ENCODE assay signal across 8 cellular contexts in genomic region chr18:55415258-55415871, GRCh38.
DNase-seq lines count a peak whose midpoint lies in the region; ATAC-seq, FAIRE-seq and TF ChIP-seq lines count a peak whose summit lies in the region.

No MANE protein-coding gene starts in this region.

- no peaks in the 10 kb centered on the region for H3K27me3 ChIP-seq in HAP-1 (ENCODE audit: low read depth)
- H3K27me3 ChIP-seq in MM.1S (replicated peaks; ENCODE audit: insufficient read depth, low read length), result no peaks in the 10 kb centered on the region
- no peaks in the 10 kb centered on the region for H3K27me3 ChIP-seq in psoas muscle (ENCODE audit: insufficient read depth in 3 of 3, low read length in 2 of 3)
- H3K27me3 ChIP-seq in aorta (ENCODE audit: control insufficient read depth in 1 of 2, insufficient read depth in 2 of 2, low read length in 1 of 2), result no peaks in the 10 kb centered on the region

- H3K79me2 ChIP-seq in MM.1S (ENCODE audit: low read length), result no peaks in the 10 kb centered on the region

- H3K4me3 Mint-ChIP-seq in activated naive CD4-positive, alpha-beta T cell treated with anti-CD3 and anti-CD28 coated beads for 36 hours, result no peak overlapping the region
- H3K4me3 Mint-ChIP-seq in glutamatergic neuron (ENCODE audit: unreplicated experiment), result no peak overlapping the region

- no peak overlapping the region for H2AFZ ChIP-seq in MM.1S (ENCODE audit: low read length)

- H3K36me3 ChIP-seq in HAP-1 (replicated peaks), result no peaks in the 10 kb centered on the region
- H3K36me3 ChIP-seq in MM.1S (replicated peaks; ENCODE audit: insufficient read depth, low read length), result no peaks in the 10 kb centered on the region
- H3K36me3 ChIP-seq in psoas muscle (ENCODE audit: insufficient read depth in 1 of 2, low read depth in 1 of 2), result no peaks in the 10 kb centered on the region
- H3K36me3 ChIP-seq in aorta (ENCODE audit: control insufficient read depth in 1 of 2, insufficient read depth in 2 of 2, low read length in 1 of 2), result no peaks in the 10 kb centered on the region

- TF ChIP-seq CTCF in MM.1S (IDR thresholded peaks at IDR 0.05; ENCODE audit: low read length) (peak; percentile 93), glutamatergic neuron (IDR thresholded peaks at IDR 0.05; ENCODE audit: partially characterized antibody, unreplicated experiment) (peak; percentile 92), psoas muscle (IDR thresholded peaks at IDR 0.05) (peak; percentile 94)

- no peaks in the 10 kb centered on the region for H3F3A ChIP-seq in MM.1S (ENCODE audit: insufficient read depth, low read length)

- H3K27ac ChIP-seq in MM.1S (ENCODE audit: low read length), result no peak overlapping the region
- H3K27ac ChIP-seq in psoas muscle, result peak overlapping the region; percentile 32
- no peak overlapping the region for H3K27ac ChIP-seq in aorta (ENCODE audit: low read depth in 1 of 2, low read length in 2 of 2)

- H3K9me3 Mint-ChIP-seq in activated naive CD4-positive, alpha-beta T cell treated with anti-CD3 and anti-CD28 coated beads for 36 hours, result no peaks in the 10 kb centered on the region
- H3K9me3 Mint-ChIP-seq in glutamatergic neuron (ENCODE audit: unreplicated experiment), result no peaks in the 10 kb centered on the region

- ATAC-seq in psoas muscle, result peak; percentile 86 to 92 (median 90)
- peak; percentile 91 for ATAC-seq in aorta (ENCODE audit: low FRiP score)

- peaks cover 2% of the 10 kb centered on the region for H3K4me1 Mint-ChIP-seq in activated naive CD4-positive, alpha-beta T cell treated with anti-CD3 and anti-CD28 coated beads for 36 hours (ENCODE audit: low read depth)
- H3K4me1 Mint-ChIP-seq in glutamatergic neuron (ENCODE audit: low read depth, unreplicated experiment), result peaks cover 45% of the 10 kb centered on the region

- H3K27me3 Mint-ChIP-seq in activated naive CD4-positive, alpha-beta T cell treated with anti-CD3 and anti-CD28 coated beads for 36 hours (ENCODE audit: low read depth), result peaks cover 7% of the 10 kb centered on the region
- H3K27me3 Mint-ChIP-seq in glutamatergic neuron (ENCODE audit: unreplicated experiment), result no peaks in the 10 kb centered on the region

- in situ Hi-C loops in HAP-1 (cut with MboI; ENCODE audit: low sequenced_read_pairs) (loop anchor here (10.0 to 25.0 kb wide), 3 partner anchors 172 to 322 kb away; partner anchors contain the start of gene TCF4), SK-MEL-5 (cut with HindIII; ENCODE audit: low pct_unique_long_range_greater_than_20kb, low sequenced_read_pairs) (no loop called here)

- no peaks in the 10 kb centered on the region for H3K9me2 ChIP-seq in MM.1S (replicated peaks; ENCODE audit: insufficient read depth, low read length)

- H3K4me2 ChIP-seq in MM.1S (ENCODE audit: low read depth, low read length), result no peak overlapping the region

- no peaks in the 10 kb centered on the region for H3K36me3 Mint-ChIP-seq in activated naive CD4-positive, alpha-beta T cell treated with anti-CD3 and anti-CD28 coated beads for 36 hours (ENCODE audit: low read depth)
- H3K36me3 Mint-ChIP-seq in glutamatergic neuron (ENCODE audit: unreplicated experiment), result no peaks in the 10 kb centered on the region

- H4K20me1 ChIP-seq in MM.1S (ENCODE audit: insufficient read depth, low read length), result no peaks in the 10 kb centered on the region

- intact Hi-C loops in activated naive CD4-positive, alpha-beta T cell treated with anti-CD3 and anti-CD28 coated beads for 36 hours (cut with micrococcal nuclease), result loop anchor here (1.0 to 10.0 kb wide), 7 partner anchors 59 to 1294 kb away; partner anchors contain the start of gene TCF4
- intact Hi-C loops in psoas muscle (cut with DNase I) (loop anchor here (1.0 to 10.0 kb wide), 6 partner anchors 181 to 1159 kb away; no protein-coding TSS in a partner anchor), aorta (cut with DNase I) (loop anchor here (5.0 to 10.0 kb wide), 4 partner anchors 172 to 1162 kb away; partner anchors contain the start of gene TCF4 (in 1 of the 2))

- no peak overlapping the region for H3K9ac ChIP-seq in MM.1S (ENCODE audit: low read length)

- H3K27ac Mint-ChIP-seq in activated naive CD4-positive, alpha-beta T cell treated with anti-CD3 and anti-CD28 coated beads for 36 hours, result no peak overlapping the region
- no peak overlapping the region for H3K27ac Mint-ChIP-seq in glutamatergic neuron (ENCODE audit: unreplicated experiment)

- no peak overlapping the region for H3K4me3 ChIP-seq in HAP-1
- H3K4me3 ChIP-seq in MM.1S (ENCODE audit: low read length), result no peak overlapping the region
- peak overlapping the region; percentile 20 for H3K4me3 ChIP-seq in psoas muscle
- no peak overlapping the region for H3K4me3 ChIP-seq in aorta (ENCODE audit: low read length in 2 of 2)

- WGBS in psoas muscle, 3 donors, result 17 to 20% (median 19%) methylated on average over 6 of the region's 6 CpGs
- 23 to 30% methylated on average over 6 of the region's 6 CpGs for WGBS in aorta, 2 donors

- H3K9me3 ChIP-seq in HAP-1, result no peaks in the 10 kb centered on the region
- no peaks in the 10 kb centered on the region for H3K9me3 ChIP-seq in MM.1S (replicated peaks; ENCODE audit: insufficient read depth, low read length)
- H3K9me3 ChIP-seq in psoas muscle, result no peaks in the 10 kb centered on the region
- H3K9me3 ChIP-seq in aorta (ENCODE audit: control insufficient read depth, low read length), result no peaks in the 10 kb centered on the region

- peak; percentile 30 for FAIRE-seq in G401.6 (lab: Jason Lieb, UNC)

- H3K4me1 ChIP-seq in HAP-1 (peaks cover 16% of the 10 kb centered on the region), MM.1S (ENCODE audit: low read length) (no peaks in the 10 kb centered on the region), psoas muscle (peaks cover 63% of the 10 kb centered on the region), aorta (ENCODE audit: control insufficient read depth in 1 of 2, insufficient read depth in 2 of 2, low read length in 2 of 2) (no peaks in the 10 kb centered on the region)

- CTCF ChIA-PET in activated naive CD4-positive, alpha-beta T cell treated with anti-CD3 and anti-CD28 coated beads for 36 hours (lab: Charles Lee), result interaction anchor here (0.7 to 2.0 kb wide), 11 partner anchors 10 to 1165 kb away, joined by 3 to 8 read pairs (median 4); no protein-coding TSS in a partner anchor

- DNase-seq in HAP-1 (ENCODE audit: low spot score in 2 of 2) (peak; percentile 68 to 89), MM.1S (peak; percentile 77), SK-MEL-5 (ENCODE audit: low read depth, low spot score) (peak; percentile 72), glutamatergic neuron (peak; percentile 89), psoas muscle (peak; percentile 88 to 92), aorta (peak; percentile 90 to 97)
- DNase-seq in activated naive CD4-positive, alpha-beta T cell treated with anti-CD3 and anti-CD28 coated beads for 36 hours, result peak; percentile 85
